Comparison of ENCODE assay signal across 8 cellular contexts in genomic region chrX:37685452-37686347, GRCh38. TPM values are rescaled to one million over a fixed set of nuclear protein-coding genes. Genes with fewer than 3 reads are reported as not detected.
DNase-seq lines count a peak whose midpoint lies in the region; ATAC-seq and TF ChIP-seq lines count a peak whose summit lies in the region.

A gene with protein sequence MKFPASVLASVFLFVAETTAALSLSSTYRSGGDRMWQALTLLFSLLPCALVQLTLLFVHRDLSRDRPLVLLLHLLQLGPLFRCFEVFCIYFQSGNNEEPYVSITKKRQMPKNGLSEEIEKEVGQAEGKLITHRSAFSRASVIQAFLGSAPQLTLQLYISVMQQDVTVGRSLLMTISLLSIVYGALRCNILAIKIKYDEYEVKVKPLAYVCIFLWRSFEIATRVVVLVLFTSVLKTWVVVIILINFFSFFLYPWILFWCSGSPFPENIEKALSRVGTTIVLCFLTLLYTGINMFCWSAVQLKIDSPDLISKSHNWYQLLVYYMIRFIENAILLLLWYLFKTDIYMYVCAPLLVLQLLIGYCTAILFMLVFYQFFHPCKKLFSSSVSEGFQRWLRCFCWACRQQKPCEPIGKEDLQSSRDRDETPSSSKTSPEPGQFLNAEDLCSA (plus strand): TSS chrX:37685791. CDS start chrX:37685962, 171 bp downstream.

- H3K36me3 Mint-ChIP-seq in activated naive CD8-positive, alpha-beta T cell treated with anti-CD3 and anti-CD28 coated beads, Interleukin-2, amount 50 U/mL, for 24 hours (ENCODE audit: low read depth): no peaks in the 10 kb centered on the region

- peak within 1 kb of the TSS; percentile 85 for H3K27ac ChIP-seq in left ventricle myocardium inferior (replicated peaks)

- no peaks in the 10 kb centered on the region for H3K27me3 ChIP-seq in left ventricle myocardium inferior (ENCODE audit: low read depth)

- peaks cover 1% of the 10 kb centered on the region for H3K4me1 Mint-ChIP-seq in activated naive CD8-positive, alpha-beta T cell treated with anti-CD3 and anti-CD28 coated beads, Interleukin-2, amount 50 U/mL, for 24 hours

- H3K27me3 Mint-ChIP-seq in activated naive CD8-positive, alpha-beta T cell treated with anti-CD3 and anti-CD28 coated beads, Interleukin-2, amount 50 U/mL, for 24 hours: peaks cover 9% of the 10 kb centered on the region

- DNase-seq in AG10803 (ENCODE audit: low read depth) (no peak), HPDE6-E6E7 (ENCODE audit: extremely low spot score) (peak; percentile 4), RPMI7951 (ENCODE audit: low read depth) (peak; percentile 26), left ventricle myocardium inferior (peak; percentile 33), pons (ENCODE audit: low spot score) (peak; percentile 2)
- DNase-seq in activated naive CD8-positive, alpha-beta T cell treated with anti-CD3 and anti-CD28 coated beads, Interleukin-2, amount 50 U/mL, for 24 hours: peak; percentile 23

- no peaks in the 10 kb centered on the region for H3K9me3 ChIP-seq in left ventricle myocardium inferior (replicated peaks)

- ATAC-seq in GM19023 (IDR thresholded peaks at IDR 0.05; ENCODE audit: unreplicated experiment) (peak; percentile 70), GM21423 (IDR thresholded peaks at IDR 0.05; ENCODE audit: unreplicated experiment) (no peak)
- peak; percentile 83 for ATAC-seq in activated naive CD8-positive, alpha-beta T cell treated with anti-CD3 and anti-CD28 coated beads, Interleukin-2, amount 50 U/mL, for 24 hours

- H3K36me3 ChIP-seq in left ventricle myocardium inferior: no peaks in the 10 kb centered on the region

- peak within 1 kb of the TSS; percentile 55 for H3K4me3 Mint-ChIP-seq in activated naive CD8-positive, alpha-beta T cell treated with anti-CD3 and anti-CD28 coated beads, Interleukin-2, amount 50 U/mL, for 24 hours

- H3K4me3 ChIP-seq in AG10803 (ENCODE audit: low read length) (peak within 1 kb of the TSS; percentile 33), left ventricle myocardium inferior (peak within 1 kb of the TSS; percentile 66)

- no peaks in the 10 kb centered on the region for H3K9me3 Mint-ChIP-seq in activated naive CD8-positive, alpha-beta T cell treated with anti-CD3 and anti-CD28 coated beads, Interleukin-2, amount 50 U/mL, for 24 hours

- H3K27ac Mint-ChIP-seq in activated naive CD8-positive, alpha-beta T cell treated with anti-CD3 and anti-CD28 coated beads, Interleukin-2, amount 50 U/mL, for 24 hours: no peak within 1 kb of the TSS

- H3K4me1 ChIP-seq in left ventricle myocardium inferior: no peaks in the 10 kb centered on the region

- intact Hi-C loops in left ventricle myocardium inferior (cut with micrococcal nuclease): no loop called here

- TF ChIP-seq CTCF in AG10803 (conservative IDR thresholded peaks at IDR 0.05; ENCODE audit: low read length): no peak
- TF ChIP-seq CTCF in left ventricle myocardium inferior (IDR thresholded peaks at IDR 0.05; ENCODE audit: borderline replicate concordance): no peak

RNA-seq across cellular contexts. Expression of the gene that starts here (rescaled TPM):
- under 0.01 and 0.12 TPM in 2 replicates for total RNA-seq in RPMI7951 (2014; rRNA removed; shearing (Covaris generic))
- total RNA-seq in left ventricle myocardium inferior: 11.0 TPM

Comparison
In these comparisons a context has a peak if more than half of its experiments do, and no peak if none do; other contexts are left out.
1. RNA of the gene that starts here (total RNA-seq): 11.0 TPM in left ventricle myocardium inferior (single experiment); under 0.01 to 0.12 TPM in RPMI7951; every median in the first group is over 10 times any median in the second.
2. Peak in DNase-seq in RPMI7951; RNA of the gene not detected or under 1 TPM.